In genomic region chr3:71069797-71070196, GRCh38 we compare ENCODE assay signal across 8 cellular contexts.
A peak's percentile ranks its signal among the peaks of the same experiment; 100 is the strongest.
DNase-seq lines count a peak whose midpoint lies in the region; ATAC-seq, FAIRE-seq and TF ChIP-seq lines count a peak whose summit lies in the region.

No MANE protein-coding gene starts in this region.

- POLR2A ChIA-PET in A549 (lab: Yijun Ruan, JAX): no interaction called here
- POLR2A ChIA-PET in activated CD4-positive, alpha-beta memory T cell treated with anti-CD3 and anti-CD28 coated beads, Interleukin-2, amount 10 ng/mL, durations not matched to agents 7 days and 5 days (lab: Charles Lee): interaction anchor here (1.7 to 2.1 kb wide), 3 partner anchors 8 to 515 kb away, joined by 5 to 9 read pairs (median 6); no protein-coding TSS in a partner anchor

- peaks cover 3% of the 10 kb centered on the region for H3K36me3 Mint-ChIP-seq in activated CD4-positive, alpha-beta memory T cell treated with anti-CD3 and anti-CD28 coated beads, Interleukin-2, amount 10 ng/mL, durations not matched to agents 7 days and 5 days (ENCODE audit: low read depth)
- no peaks in the 10 kb centered on the region for H3K36me3 Mint-ChIP-seq in natural killer cell

- H3K4me3 ChIP-seq in A549 (no peak overlapping the region), thyroid gland (replicated peaks in 1 of 3) (no peak overlapping the region)

- H3K36me3 ChIP-seq in thyroid gland: no peaks in the 10 kb centered on the region

- TF ChIP-seq POLR2A in A549 (IDR thresholded peaks at IDR 0.05; ENCODE audit: low read length) (no peak), thyroid gland (IDR thresholded peaks at IDR 0.05) (no peak)

- no peaks in the 10 kb centered on the region for H3K27me3 ChIP-seq in thyroid gland

- no peak for TF ChIP-seq EP300 in A549 (IDR thresholded peaks at IDR 0.05)

- TF ChIP-seq RAD21 in A549 (conservative IDR thresholded peaks at IDR 0.05 in 1 of 2, IDR thresholded peaks at IDR 0.05 in 1 of 2): peak; percentile 73 to 83

- H3K4me3 Mint-ChIP-seq in activated CD4-positive, alpha-beta memory T cell treated with anti-CD3 and anti-CD28 coated beads, Interleukin-2, amount 10 ng/mL, durations not matched to agents 7 days and 5 days: no peak overlapping the region
- peak overlapping the region; percentile 60 for H3K4me3 Mint-ChIP-seq in natural killer cell

- intact Hi-C loops in natural killer cell (cut with micrococcal nuclease) (loop anchor here (1.0 kb wide), 1 partner anchor 62 kb away; no protein-coding TSS in a partner anchor), thyroid gland (cut with DNase I) (no loop called here)

- H3K4me1 Mint-ChIP-seq in activated CD4-positive, alpha-beta memory T cell treated with anti-CD3 and anti-CD28 coated beads, Interleukin-2, amount 10 ng/mL, durations not matched to agents 7 days and 5 days: peaks cover 41% of the 10 kb centered on the region
- H3K4me1 Mint-ChIP-seq in natural killer cell: peaks cover 73 to 78% of the 10 kb centered on the region in 2 donors

- TF ChIP-seq CTCF in A549 (IDR thresholded peaks at IDR 0.05) (peak; percentile 65), natural killer cell (IDR thresholded peaks at IDR 0.05) (peak; percentile 42), thyroid gland (IDR thresholded peaks at IDR 0.05) (peak in 3 of 6 experiments; percentile 35 to 37 (median 35))

- WGBS in A549 (ENCODE audit: missing lambda C conversion rate): 61% methylated on average over 4 of the region's 4 CpGs
- 67 to 68% methylated on average over 4 of the region's 4 CpGs for WGBS in thyroid gland, 2 donors

- peak; percentile 57 to 73 for DNase-seq in A549 (ENCODE audit: low read depth in 1 of 2, low spot score in 1 of 2)
- DNase-seq in NCI-H226: peak; percentile 47
- peak; percentile 74 for DNase-seq in activated CD4-positive, alpha-beta memory T cell treated with anti-CD3 and anti-CD28 coated beads, Interleukin-2, amount 10 ng/mL, durations not matched to agents 7 days and 5 days
- peak; percentile 94 for DNase-seq in epithelial cell of prostate (ENCODE audit: low read depth, low spot score)
- DNase-seq in natural killer cell: peak; percentile 51
- DNase-seq in thyroid gland: peak; percentile 35 to 44
- no peak for DNase-seq in NCI-H2107 (lab: John Stamatoyannopoulos, UW)

- no peak for FAIRE-seq in A549 (lab: Jason Lieb, UNC)

- CTCF ChIA-PET in A549 (lab: Yijun Ruan, JAX): interaction anchor here (0.6 to 2.6 kb wide), 13 partner anchors 9 to 350 kb away, joined by 3 to 10 read pairs (median 5); no protein-coding TSS in a partner anchor
- CTCF ChIA-PET in activated CD4-positive, alpha-beta memory T cell treated with anti-CD3 and anti-CD28 coated beads, Interleukin-2, amount 10 ng/mL, durations not matched to agents 7 days and 5 days (lab: Charles Lee): interaction anchor here (1.1 to 2.1 kb wide), 7 partner anchors 9 to 519 kb away, joined by 3 to 8 read pairs (median 4); no protein-coding TSS in a partner anchor

- peak overlapping the region in 1 of 2 experiments; percentile 43; a peak in 3 of 6 replicates for H3K27ac ChIP-seq in A549
- H3K27ac ChIP-seq in epithelial cell of prostate: peak overlapping the region; percentile 77
- H3K27ac ChIP-seq in thyroid gland: peak overlapping the region in 1 of 3 donors; percentile 24

- H3K9me3 ChIP-seq in A549: no peaks in the 10 kb centered on the region
- H3K9me3 ChIP-seq in thyroid gland: no peaks in the 10 kb centered on the region

- H3K4me1 ChIP-seq in A549: peaks cover 30% of the 10 kb centered on the region
- peaks cover 29 to 41% of the 10 kb centered on the region in 2 donors for H3K4me1 ChIP-seq in thyroid gland

- no peaks in the 10 kb centered on the region for H3K9me3 Mint-ChIP-seq in activated CD4-positive, alpha-beta memory T cell treated with anti-CD3 and anti-CD28 coated beads, Interleukin-2, amount 10 ng/mL, durations not matched to agents 7 days and 5 days
- no peaks in the 10 kb centered on the region for H3K9me3 Mint-ChIP-seq in natural killer cell

- ATAC-seq in A549: peak; percentile 52 to 77; a peak in 4 of 6 replicates
- peak; percentile 45 for ATAC-seq in GM18909 (IDR thresholded peaks at IDR 0.05; ENCODE audit: poor library complexity, unreplicated experiment)
- peak; percentile 17 to 38 (median 28) for ATAC-seq in natural killer cell

- no peaks in the 10 kb centered on the region for H3K27me3 Mint-ChIP-seq in activated CD4-positive, alpha-beta memory T cell treated with anti-CD3 and anti-CD28 coated beads, Interleukin-2, amount 10 ng/mL, durations not matched to agents 7 days and 5 days
- H3K27me3 Mint-ChIP-seq in natural killer cell (ENCODE audit: low read depth in 2 of 2): no peaks in the 10 kb centered on the region

- no peak overlapping the region for H3K4me2 ChIP-seq in A549

- no peak overlapping the region for H3K27ac Mint-ChIP-seq in activated CD4-positive, alpha-beta memory T cell treated with anti-CD3 and anti-CD28 coated beads, Interleukin-2, amount 10 ng/mL, durations not matched to agents 7 days and 5 days
- H3K27ac Mint-ChIP-seq in natural killer cell: peak overlapping the region; percentile 51 to 65

TF ChIP-seq in A549, 52 proteins besides CTCF, POLR2A, EP300 and RAD21:
- TF ChIP-seq CHD2 (IDR thresholded peaks at IDR 0.05; ENCODE audit: low read length, partially characterized antibody) (no peak), SMC3 (IDR thresholded peaks at IDR 0.05) (peak; percentile 82), CEBPB (IDR thresholded peaks at IDR 0.05) (peak; percentile 18 to 71; a peak in 1 of 4 replicates), KDM1A (IDR thresholded peaks at IDR 0.05; ENCODE audit: low read depth) (no peak), MAFK (IDR thresholded peaks at IDR 0.05; ENCODE audit: partially characterized antibody) (peak; percentile 38)
